ENCODE assay signal across 1 cellular context in the genomic region with DNA sequence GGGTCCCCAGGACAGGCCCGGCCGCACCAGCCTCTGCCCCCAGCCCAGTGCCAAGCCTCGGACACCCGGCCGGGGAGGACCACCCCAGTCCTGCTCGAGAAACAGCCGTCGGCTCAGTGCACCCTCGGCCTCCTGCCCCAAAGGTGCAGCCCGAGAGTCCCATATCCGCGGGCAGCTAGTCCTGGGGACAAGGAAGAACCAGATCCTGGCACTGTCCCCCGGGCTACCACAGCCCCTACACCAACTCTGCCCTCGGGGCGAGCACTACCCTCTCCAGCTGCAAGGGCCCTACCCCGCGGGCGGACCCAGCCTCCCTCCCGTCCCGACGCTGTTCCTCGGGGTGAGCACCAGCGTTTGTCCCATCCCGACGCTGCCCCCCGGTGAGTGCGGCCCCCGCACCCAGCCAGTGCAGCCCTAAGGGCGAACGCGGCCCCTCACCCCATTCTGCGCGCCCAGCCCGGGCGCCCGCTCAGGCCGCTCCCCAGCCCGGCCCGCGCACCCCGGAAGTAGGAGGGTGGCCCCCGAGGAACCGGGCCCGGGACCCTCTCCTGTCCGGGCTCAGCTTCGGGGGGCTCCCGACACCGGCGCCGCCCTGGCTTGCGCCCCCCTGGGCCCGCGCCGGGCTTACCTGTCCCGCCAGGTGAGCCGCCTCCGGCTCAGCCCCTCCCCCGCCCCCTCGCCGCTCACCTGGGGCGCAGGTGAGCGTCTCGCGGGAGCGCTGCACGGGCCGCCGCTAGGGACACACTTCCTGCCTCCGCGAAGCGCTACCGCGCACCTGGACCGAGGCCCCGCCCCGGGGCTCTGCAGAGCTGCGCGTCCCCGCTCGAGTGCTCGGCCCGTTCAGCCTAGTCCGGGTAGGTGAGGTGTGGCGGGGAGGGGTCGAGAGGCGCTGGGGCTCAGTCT.
TF ChIP-seq lines count a peak whose summit lies in the region.

A gene with protein sequence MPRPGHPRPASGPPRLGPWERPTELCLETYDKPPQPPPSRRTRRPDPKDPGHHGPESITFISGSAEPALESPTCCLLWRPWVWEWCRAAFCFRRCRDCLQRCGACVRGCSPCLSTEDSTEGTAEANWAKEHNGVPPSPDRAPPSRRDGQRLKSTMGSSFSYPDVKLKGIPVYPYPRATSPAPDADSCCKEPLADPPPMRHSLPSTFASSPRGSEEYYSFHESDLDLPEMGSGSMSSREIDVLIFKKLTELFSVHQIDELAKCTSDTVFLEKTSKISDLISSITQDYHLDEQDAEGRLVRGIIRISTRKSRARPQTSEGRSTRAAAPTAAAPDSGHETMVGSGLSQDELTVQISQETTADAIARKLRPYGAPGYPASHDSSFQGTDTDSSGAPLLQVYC (minus strand): TSS at position 747 of the 903 bp plus-strand sequence. CDS start 8,088 bp downstream, outside the sequence.

TF ChIP-seq in SK-N-SH, 30 proteins besides CTCF, POLR2A, EP300 and RAD21 (continued from another document):
- TF ChIP-seq, protein P1, sequence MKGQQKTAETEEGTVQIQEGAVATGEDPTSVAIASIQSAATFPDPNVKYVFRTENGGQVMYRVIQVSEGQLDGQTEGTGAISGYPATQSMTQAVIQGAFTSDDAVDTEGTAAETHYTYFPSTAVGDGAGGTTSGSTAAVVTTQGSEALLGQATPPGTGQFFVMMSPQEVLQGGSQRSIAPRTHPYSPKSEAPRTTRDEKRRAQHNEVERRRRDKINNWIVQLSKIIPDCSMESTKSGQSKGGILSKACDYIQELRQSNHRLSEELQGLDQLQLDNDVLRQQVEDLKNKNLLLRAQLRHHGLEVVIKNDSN (IDR thresholded peaks at IDR 0.05; ENCODE audit: borderline replicate concordance, low read depth), result no peak
- TF ChIP-seq NFIC (IDR thresholded peaks at IDR 0.05; ENCODE audit: borderline replicate concordance) (no peak), RFX5 (IDR thresholded peaks at IDR 0.05; ENCODE audit: low read length) (no peak), SMC3 (IDR thresholded peaks at IDR 0.05; ENCODE audit: low read depth, low read length) (no peak), NRF1 (IDR thresholded peaks at IDR 0.05; ENCODE audit: low read depth, low read length) (no peak), MXI1 (IDR thresholded peaks at IDR 0.05; ENCODE audit: low read depth, low read length) (no peak), TCF12 (IDR thresholded peaks at IDR 0.05) (no peak)
- TF ChIP-seq, protein P2, sequence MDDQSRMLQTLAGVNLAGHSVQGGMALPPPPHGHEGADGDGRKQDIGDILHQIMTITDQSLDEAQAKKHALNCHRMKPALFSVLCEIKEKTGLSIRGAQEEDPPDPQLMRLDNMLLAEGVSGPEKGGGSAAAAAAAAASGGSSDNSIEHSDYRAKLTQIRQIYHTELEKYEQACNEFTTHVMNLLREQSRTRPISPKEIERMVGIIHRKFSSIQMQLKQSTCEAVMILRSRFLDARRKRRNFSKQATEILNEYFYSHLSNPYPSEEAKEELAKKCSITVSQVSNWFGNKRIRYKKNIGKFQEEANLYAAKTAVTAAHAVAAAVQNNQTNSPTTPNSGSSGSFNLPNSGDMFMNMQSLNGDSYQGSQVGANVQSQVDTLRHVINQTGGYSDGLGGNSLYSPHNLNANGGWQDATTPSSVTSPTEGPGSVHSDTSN (IDR thresholded peaks at IDR 0.05), result no peak
TF ChIP-seq in SK-N-SH: peak in this region for 0.
